ENCODE assay signal across 1 cellular context in the genomic region with DNA sequence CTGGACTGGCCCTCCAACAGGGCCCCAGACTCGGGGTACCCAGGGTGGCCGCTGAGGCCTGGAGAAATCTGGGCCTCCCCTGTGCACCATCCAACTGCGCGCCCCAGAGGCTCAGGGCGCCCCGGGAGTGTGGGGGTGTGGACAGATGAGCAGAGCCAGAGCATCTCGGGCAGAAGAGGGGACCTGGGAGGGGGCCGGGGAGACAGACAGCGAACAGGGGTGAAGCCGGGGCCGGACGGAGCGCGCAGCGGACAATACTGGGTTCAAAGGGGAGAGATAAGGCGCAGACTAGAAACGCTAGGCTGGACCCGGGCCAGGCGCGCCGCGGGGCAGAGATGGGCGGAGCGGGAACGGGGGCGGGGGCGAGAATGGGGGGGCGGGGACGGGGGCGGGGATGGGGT.
TF ChIP-seq lines count a peak whose summit lies in the region.

No MANE protein-coding gene starts in this region.

TF ChIP-seq in HepG2, 621 proteins besides CTCF, POLR2A, EP300 and RAD21 (continued from another document and continues in another):
- TF ChIP-seq, protein P1, sequence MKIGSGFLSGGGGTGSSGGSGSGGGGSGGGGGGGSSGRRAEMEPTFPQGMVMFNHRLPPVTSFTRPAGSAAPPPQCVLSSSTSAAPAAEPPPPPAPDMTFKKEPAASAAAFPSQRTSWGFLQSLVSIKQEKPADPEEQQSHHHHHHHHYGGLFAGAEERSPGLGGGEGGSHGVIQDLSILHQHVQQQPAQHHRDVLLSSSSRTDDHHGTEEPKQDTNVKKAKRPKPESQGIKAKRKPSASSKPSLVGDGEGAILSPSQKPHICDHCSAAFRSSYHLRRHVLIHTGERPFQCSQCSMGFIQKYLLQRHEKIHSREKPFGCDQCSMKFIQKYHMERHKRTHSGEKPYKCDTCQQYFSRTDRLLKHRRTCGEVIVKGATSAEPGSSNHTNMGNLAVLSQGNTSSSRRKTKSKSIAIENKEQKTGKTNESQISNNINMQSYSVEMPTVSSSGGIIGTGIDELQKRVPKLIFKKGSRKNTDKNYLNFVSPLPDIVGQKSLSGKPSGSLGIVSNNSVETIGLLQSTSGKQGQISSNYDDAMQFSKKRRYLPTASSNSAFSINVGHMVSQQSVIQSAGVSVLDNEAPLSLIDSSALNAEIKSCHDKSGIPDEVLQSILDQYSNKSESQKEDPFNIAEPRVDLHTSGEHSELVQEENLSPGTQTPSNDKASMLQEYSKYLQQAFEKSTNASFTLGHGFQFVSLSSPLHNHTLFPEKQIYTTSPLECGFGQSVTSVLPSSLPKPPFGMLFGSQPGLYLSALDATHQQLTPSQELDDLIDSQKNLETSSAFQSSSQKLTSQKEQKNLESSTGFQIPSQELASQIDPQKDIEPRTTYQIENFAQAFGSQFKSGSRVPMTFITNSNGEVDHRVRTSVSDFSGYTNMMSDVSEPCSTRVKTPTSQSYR (CRISPR knock-in tag; IDR thresholded peaks at IDR 0.05; ENCODE audit: borderline replicate concordance), result peak; percentile 40; the same call in 1 of the 2 replicates
- TF ChIP-seq MEF2D (CRISPR knock-in tag; IDR thresholded peaks at IDR 0.05) (peak; percentile 46; the same call in 1 of the 2 replicates), GPN1 (CRISPR knock-in tag; IDR thresholded peaks at IDR 0.05; ENCODE audit: borderline replicate concordance) (no peak), HCFC1 (IDR thresholded peaks at IDR 0.05; ENCODE audit: low read depth, low read length) (no peak), ZNF788 (CRISPR knock-in tag; IDR thresholded peaks at IDR 0.05; ENCODE audit: borderline replicate concordance) (no peak), STAG1 (CRISPR knock-in tag; IDR thresholded peaks at IDR 0.05) (no peak), ZNF207 (IDR thresholded peaks at IDR 0.05; ENCODE audit: borderline replicate concordance) (no peak), ZNF598 (CRISPR knock-in tag; IDR thresholded peaks at IDR 0.05; ENCODE audit: borderline replicate concordance) (no peak), NCOA1 (CRISPR knock-in tag; IDR thresholded peaks at IDR 0.05) (no peak), ZNF10 (CRISPR knock-in tag; IDR thresholded peaks at IDR 0.05; ENCODE audit: borderline replicate concordance, low read depth) (no peak), ZNF615 (CRISPR knock-in tag; IDR thresholded peaks at IDR 0.05; ENCODE audit: borderline replicate concordance) (no peak), FOXK2 (IDR thresholded peaks at IDR 0.05) (no peak), PCBP2 (optimal IDR thresholded peaks at IDR 0.05; ENCODE audit: low read depth, low read length, poor library complexity, severe bottlenecking) (no peak), HMG20A (CRISPR knock-in tag; IDR thresholded peaks at IDR 0.05; ENCODE audit: borderline replicate concordance) (no peak), ZNF337 (CRISPR knock-in tag; IDR thresholded peaks at IDR 0.05; ENCODE audit: borderline replicate concordance, low read depth) (no peak), ARHGAP35 (CRISPR knock-in tag; IDR thresholded peaks at IDR 0.05; ENCODE audit: borderline replicate concordance) (no peak; the same call in 1 of the 2 replicates), JARID2 (CRISPR knock-in tag; IDR thresholded peaks at IDR 0.05; ENCODE audit: insufficient replicate concordance) (no peak), KDM2A (CRISPR knock-in tag; IDR thresholded peaks at IDR 0.05; ENCODE audit: borderline replicate concordance, low read depth) (peak; percentile 79), TAF15 (IDR thresholded peaks at IDR 0.05; ENCODE audit: low read depth, low read length, poor library complexity, severe bottlenecking) (no peak), MIXL1 (CRISPR knock-in tag; IDR thresholded peaks at IDR 0.05) (no peak), WIZ (CRISPR knock-in tag; IDR thresholded peaks at IDR 0.05) (no peak; the same call in 1 of the 2 replicates), YY1 (IDR thresholded peaks at IDR 0.05; ENCODE audit: insufficient read depth, insufficient replicate concordance, low read depth, low read length) (no peak), HNF4A (CRISPR knock-in tag; IDR thresholded peaks at IDR 0.05) (peak; percentile 77), NONO (IDR thresholded peaks at IDR 0.05) (no peak), NONO (CRISPR knock-in tag; conservative IDR thresholded peaks at IDR 0.05) (peak; percentile 60; the same call in 1 of the 2 replicates), KAT8 (CRISPR knock-in tag; IDR thresholded peaks at IDR 0.05) (0 out of 2 replicates have a peak, but pooled peaks have one; percentile 17), POGZ (CRISPR knock-in tag; IDR thresholded peaks at IDR 0.05) (no peak), TBL1XR1 (IDR thresholded peaks at IDR 0.05; ENCODE audit: borderline replicate concordance, low read length, partially characterized antibody) (no peak), ZNF772 (CRISPR knock-in tag; IDR thresholded peaks at IDR 0.05) (no peak), SOX5 (CRISPR knock-in tag; IDR thresholded peaks at IDR 0.05; ENCODE audit: borderline replicate concordance) (peak; percentile 67), SIN3A (IDR thresholded peaks at IDR 0.05; ENCODE audit: borderline replicate concordance, low read depth, low read length) (no peak), RFX1 (IDR thresholded peaks at IDR 0.05) (no peak), RORA (CRISPR knock-in tag; IDR thresholded peaks at IDR 0.05) (no peak), KAT2B (IDR thresholded peaks at IDR 0.05; ENCODE audit: borderline replicate concordance, low read depth, low read length) (no peak), AGO2 (optimal IDR thresholded peaks at IDR 0.05; ENCODE audit: low read depth, low read length) (no peak), JUN (CRISPR knock-in tag; IDR thresholded peaks at IDR 0.05) (no peak; the same call in 1 of the 2 replicates), ATM (IDR thresholded peaks at IDR 0.05; ENCODE audit: borderline replicate concordance) (no peak), ARID2 (CRISPR knock-in tag; IDR thresholded peaks at IDR 0.05; ENCODE audit: borderline replicate concordance) (no peak; the same call in 1 of the 2 replicates), ZNF446 (CRISPR knock-in tag; IDR thresholded peaks at IDR 0.05) (no peak), ZNF331 (CRISPR knock-in tag; IDR thresholded peaks at IDR 0.05) (no peak), ZNF451 (CRISPR knock-in tag; IDR thresholded peaks at IDR 0.05) (no peak), NFRKB (IDR thresholded peaks at IDR 0.05) (no peak), ZNF550 (CRISPR knock-in tag; IDR thresholded peaks at IDR 0.05; ENCODE audit: borderline replicate concordance) (0 out of 2 replicates have a peak, but pooled peaks have one; percentile 27), ZNF552 (CRISPR knock-in tag; IDR thresholded peaks at IDR 0.05; ENCODE audit: borderline replicate concordance) (no peak), PHB2 (IDR thresholded peaks at IDR 0.05; ENCODE audit: partially characterized antibody) (no peak), ZBTB42 (CRISPR knock-in tag; IDR thresholded peaks at IDR 0.05) (no peak), SAP130 (CRISPR knock-in tag; IDR thresholded peaks at IDR 0.05; ENCODE audit: low read depth) (peak; percentile 61)
- TF ChIP-seq, protein P2, sequence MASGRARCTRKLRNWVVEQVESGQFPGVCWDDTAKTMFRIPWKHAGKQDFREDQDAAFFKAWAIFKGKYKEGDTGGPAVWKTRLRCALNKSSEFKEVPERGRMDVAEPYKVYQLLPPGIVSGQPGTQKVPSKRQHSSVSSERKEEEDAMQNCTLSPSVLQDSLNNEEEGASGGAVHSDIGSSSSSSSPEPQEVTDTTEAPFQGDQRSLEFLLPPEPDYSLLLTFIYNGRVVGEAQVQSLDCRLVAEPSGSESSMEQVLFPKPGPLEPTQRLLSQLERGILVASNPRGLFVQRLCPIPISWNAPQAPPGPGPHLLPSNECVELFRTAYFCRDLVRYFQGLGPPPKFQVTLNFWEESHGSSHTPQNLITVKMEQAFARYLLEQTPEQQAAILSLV (CRISPR knock-in tag; IDR thresholded peaks at IDR 0.05; ENCODE audit: borderline replicate concordance), result no peak
- TF ChIP-seq, protein P3, sequence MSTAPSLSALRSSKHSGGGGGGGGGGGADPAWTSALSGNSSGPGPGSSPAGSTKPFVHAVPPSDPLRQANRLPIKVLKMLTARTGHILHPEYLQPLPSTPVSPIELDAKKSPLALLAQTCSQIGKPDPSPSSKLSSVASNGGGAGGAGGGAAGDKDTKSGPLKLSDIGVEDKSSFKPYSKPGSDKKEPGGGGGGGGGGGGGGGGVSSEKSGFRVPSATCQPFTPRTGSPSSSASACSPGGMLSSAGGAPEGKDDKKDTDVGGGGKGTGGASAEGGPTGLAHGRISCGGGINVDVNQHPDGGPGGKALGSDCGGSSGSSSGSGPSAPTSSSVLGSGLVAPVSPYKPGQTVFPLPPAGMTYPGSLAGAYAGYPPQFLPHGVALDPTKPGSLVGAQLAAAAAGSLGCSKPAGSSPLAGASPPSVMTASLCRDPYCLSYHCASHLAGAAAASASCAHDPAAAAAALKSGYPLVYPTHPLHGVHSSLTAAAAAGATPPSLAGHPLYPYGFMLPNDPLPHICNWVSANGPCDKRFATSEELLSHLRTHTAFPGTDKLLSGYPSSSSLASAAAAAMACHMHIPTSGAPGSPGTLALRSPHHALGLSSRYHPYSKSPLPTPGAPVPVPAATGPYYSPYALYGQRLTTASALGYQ (CRISPR knock-in tag; IDR thresholded peaks at IDR 0.05), result no peak
- TF ChIP-seq, protein P4, sequence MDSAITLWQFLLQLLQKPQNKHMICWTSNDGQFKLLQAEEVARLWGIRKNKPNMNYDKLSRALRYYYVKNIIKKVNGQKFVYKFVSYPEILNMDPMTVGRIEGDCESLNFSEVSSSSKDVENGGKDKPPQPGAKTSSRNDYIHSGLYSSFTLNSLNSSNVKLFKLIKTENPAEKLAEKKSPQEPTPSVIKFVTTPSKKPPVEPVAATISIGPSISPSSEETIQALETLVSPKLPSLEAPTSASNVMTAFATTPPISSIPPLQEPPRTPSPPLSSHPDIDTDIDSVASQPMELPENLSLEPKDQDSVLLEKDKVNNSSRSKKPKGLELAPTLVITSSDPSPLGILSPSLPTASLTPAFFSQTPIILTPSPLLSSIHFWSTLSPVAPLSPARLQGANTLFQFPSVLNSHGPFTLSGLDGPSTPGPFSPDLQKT (CRISPR knock-in tag; IDR thresholded peaks at IDR 0.05; ENCODE audit: borderline replicate concordance), result no peak
- TF ChIP-seq, protein P5, sequence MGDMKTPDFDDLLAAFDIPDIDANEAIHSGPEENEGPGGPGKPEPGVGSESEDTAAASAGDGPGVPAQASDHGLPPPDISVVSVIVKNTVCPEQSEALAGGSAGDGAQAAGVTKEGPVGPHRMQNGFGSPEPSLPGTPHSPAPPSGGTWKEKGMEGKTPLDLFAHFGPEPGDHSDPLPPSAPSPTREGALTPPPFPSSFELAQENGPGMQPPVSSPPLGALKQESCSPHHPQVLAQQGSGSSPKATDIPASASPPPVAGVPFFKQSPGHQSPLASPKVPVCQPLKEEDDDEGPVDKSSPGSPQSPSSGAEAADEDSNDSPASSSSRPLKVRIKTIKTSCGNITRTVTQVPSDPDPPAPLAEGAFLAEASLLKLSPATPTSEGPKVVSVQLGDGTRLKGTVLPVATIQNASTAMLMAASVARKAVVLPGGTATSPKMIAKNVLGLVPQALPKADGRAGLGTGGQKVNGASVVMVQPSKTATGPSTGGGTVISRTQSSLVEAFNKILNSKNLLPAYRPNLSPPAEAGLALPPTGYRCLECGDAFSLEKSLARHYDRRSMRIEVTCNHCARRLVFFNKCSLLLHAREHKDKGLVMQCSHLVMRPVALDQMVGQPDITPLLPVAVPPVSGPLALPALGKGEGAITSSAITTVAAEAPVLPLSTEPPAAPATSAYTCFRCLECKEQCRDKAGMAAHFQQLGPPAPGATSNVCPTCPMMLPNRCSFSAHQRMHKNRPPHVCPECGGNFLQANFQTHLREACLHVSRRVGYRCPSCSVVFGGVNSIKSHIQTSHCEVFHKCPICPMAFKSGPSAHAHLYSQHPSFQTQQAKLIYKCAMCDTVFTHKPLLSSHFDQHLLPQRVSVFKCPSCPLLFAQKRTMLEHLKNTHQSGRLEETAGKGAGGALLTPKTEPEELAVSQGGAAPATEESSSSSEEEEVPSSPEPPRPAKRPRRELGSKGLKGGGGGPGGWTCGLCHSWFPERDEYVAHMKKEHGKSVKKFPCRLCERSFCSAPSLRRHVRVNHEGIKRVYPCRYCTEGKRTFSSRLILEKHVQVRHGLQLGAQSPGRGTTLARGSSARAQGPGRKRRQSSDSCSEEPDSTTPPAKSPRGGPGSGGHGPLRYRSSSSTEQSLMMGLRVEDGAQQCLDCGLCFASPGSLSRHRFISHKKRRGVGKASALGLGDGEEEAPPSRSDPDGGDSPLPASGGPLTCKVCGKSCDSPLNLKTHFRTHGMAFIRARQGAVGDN (CRISPR knock-in tag; IDR thresholded peaks at IDR 0.05), result peak; percentile 62
- TF ChIP-seq, protein P6, sequence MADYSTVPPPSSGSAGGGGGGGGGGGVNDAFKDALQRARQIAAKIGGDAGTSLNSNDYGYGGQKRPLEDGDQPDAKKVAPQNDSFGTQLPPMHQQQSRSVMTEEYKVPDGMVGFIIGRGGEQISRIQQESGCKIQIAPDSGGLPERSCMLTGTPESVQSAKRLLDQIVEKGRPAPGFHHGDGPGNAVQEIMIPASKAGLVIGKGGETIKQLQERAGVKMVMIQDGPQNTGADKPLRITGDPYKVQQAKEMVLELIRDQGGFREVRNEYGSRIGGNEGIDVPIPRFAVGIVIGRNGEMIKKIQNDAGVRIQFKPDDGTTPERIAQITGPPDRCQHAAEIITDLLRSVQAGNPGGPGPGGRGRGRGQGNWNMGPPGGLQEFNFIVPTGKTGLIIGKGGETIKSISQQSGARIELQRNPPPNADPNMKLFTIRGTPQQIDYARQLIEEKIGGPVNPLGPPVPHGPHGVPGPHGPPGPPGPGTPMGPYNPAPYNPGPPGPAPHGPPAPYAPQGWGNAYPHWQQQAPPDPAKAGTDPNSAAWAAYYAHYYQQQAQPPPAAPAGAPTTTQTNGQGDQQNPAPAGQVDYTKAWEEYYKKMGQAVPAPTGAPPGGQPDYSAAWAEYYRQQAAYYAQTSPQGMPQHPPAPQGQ (CRISPR knock-in tag; IDR thresholded peaks at IDR 0.05; ENCODE audit: borderline replicate concordance), result no peak
- TF ChIP-seq, protein P7, sequence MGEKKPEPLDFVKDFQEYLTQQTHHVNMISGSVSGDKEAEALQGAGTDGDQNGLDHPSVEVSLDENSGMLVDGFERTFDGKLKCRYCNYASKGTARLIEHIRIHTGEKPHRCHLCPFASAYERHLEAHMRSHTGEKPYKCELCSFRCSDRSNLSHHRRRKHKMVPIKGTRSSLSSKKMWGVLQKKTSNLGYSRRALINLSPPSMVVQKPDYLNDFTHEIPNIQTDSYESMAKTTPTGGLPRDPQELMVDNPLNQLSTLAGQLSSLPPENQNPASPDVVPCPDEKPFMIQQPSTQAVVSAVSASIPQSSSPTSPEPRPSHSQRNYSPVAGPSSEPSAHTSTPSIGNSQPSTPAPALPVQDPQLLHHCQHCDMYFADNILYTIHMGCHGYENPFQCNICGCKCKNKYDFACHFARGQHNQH (CRISPR knock-in tag; IDR thresholded peaks at IDR 0.05), result 0 out of 2 replicates have a peak, but pooled peaks have one; percentile 19
- TF ChIP-seq, protein P8, sequence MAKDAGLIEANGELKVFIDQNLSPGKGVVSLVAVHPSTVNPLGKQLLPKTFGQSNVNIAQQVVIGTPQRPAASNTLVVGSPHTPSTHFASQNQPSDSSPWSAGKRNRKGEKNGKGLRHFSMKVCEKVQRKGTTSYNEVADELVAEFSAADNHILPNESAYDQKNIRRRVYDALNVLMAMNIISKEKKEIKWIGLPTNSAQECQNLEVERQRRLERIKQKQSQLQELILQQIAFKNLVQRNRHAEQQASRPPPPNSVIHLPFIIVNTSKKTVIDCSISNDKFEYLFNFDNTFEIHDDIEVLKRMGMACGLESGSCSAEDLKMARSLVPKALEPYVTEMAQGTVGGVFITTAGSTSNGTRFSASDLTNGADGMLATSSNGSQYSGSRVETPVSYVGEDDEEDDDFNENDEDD (CRISPR knock-in tag; IDR thresholded peaks at IDR 0.05; ENCODE audit: borderline replicate concordance), result no peak
